Comparison of ENCODE assay signal across 8 cellular contexts in the genomic region with DNA sequence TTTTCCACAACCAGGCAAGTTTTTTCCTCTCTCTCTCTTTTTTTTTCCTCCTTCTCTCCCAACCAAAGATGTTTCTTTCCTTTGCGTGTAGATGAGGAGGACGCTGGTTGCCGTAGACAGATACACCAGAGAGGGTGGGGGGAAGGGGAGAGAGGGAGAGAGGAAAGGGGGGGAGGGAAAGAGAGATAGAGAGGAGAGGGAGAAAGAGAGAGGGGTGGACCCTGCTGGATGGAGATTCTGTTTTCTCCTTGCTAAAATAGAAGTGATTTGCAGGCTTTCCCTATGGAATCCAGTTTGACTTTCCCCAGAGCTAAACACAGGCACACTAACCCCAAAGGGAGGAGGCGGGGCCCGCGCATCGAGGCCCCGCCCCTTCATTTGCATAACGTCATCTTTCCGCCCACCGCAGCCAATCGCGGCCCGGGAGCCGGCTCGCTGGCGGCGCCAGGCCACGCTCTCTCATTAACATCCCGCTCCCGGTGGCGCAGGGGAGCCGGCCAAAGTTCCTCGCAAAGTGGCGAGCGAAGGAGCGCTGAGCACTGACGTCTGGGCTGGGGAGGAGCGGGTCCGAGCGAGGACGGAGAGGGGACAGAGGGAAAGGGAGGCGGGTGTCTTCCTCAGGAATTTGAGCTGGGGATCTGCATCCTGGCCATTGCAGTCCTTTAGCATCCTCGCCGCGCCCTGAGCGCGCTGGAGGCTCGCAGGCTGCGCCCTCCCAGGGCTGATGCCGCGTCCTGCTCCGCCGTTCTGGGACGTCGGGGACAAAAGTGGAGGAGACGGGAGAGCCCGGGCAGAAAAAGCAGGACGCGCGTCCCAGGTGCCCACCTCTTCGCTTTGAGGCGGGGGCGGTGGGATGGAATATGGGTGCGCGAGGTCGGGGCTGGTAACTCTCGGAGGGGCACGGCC. TPM values are rescaled to one million over a fixed set of nuclear protein-coding genes. Genes with fewer than 3 reads are reported as not detected.
DNase-seq lines count a peak whose midpoint lies in the region; ATAC-seq, FAIRE-seq and TF ChIP-seq lines count a peak whose summit lies in the region.

No MANE protein-coding gene starts in this region.

- peak overlapping the region; percentile 79 for H3K4me2 ChIP-seq in GM12878 (ENCODE audit: control insufficient read depth, insufficient read depth)

- RAD21 ChIA-PET in GM12878 (lab: Charles Lee; ENCODE audit: unreplicated experiment) = interaction anchor here (0.7 to 4.5 kb wide), 11 partner anchors 8 to 403 kb away, joined by 3 to 50 read pairs (median 6); no protein-coding TSS in a partner anchor

- peak; percentile 70 for FAIRE-seq in GM12878 (lab: Jason Lieb, UNC)

- H3K9me3 ChIP-seq in HEK293 (ENCODE audit: control insufficient read depth, insufficient read depth, low read depth, low read length) = no peaks in the 10 kb centered on the region
- H3K9me3 ChIP-seq in GM12878 (replicated peaks; ENCODE audit: control insufficient read depth, insufficient read depth, low read length) = no peaks in the 10 kb centered on the region
- H3K9me3 ChIP-seq in iPS DF 6.9 (ENCODE audit: control insufficient read depth, insufficient read depth, low read length) = no peaks in the 10 kb centered on the region
- H3K9me3 ChIP-seq in gastrocnemius medialis = no peaks in the 10 kb centered on the region

- 1% methylated on average over 52 of the region's 59 CpGs for WGBS in GM12878 (ENCODE audit: insufficient coverage, insufficient replicate concordance, low lambda C conversion rate, missing lambda C conversion rate)
- no CpG with 5 or more reads among the region's 59 CpGs for WGBS in iPS DF 6.9 (ENCODE audit: insufficient coverage, insufficient read length)

- H3K36me3 ChIP-seq in HEK293 (ENCODE audit: control insufficient read depth in 2 of 2, insufficient read depth in 1 of 2, low read length in 2 of 2) (no peaks in the 10 kb centered on the region), GM12878 (ENCODE audit: control insufficient read depth in 2 of 2, insufficient read depth in 2 of 2, low read length in 1 of 2) (no peaks in the 10 kb centered on the region), iPS DF 6.9 (ENCODE audit: control insufficient read depth, insufficient read depth, low read length) (no peaks in the 10 kb centered on the region), gastrocnemius medialis (no peaks in the 10 kb centered on the region)

- in situ Hi-C loops in GM12878 (cut with MboI) (loop anchor here (10.0 kb wide), 1 partner anchor 1025 kb away; no protein-coding TSS in a partner anchor), gastrocnemius medialis (cut with MboI; ENCODE audit: low sequenced_read_pairs in 4 of 4) (loop anchor here (10.0 to 25.0 kb wide), 6 partner anchors 405 to 1288 kb away; no protein-coding TSS in a partner anchor)

- no peaks in the 10 kb centered on the region for H3K9me3 Mint-ChIP-seq in T-helper 2 cell treated with Interferon-gamma antibody and Interleukin-4, amounts not matched to agents 5 μg/mL and 100 μg/mL, for 36 hours

- H3K4me3 ChIP-seq in HEK293 (ENCODE audit: low read depth, low read length) (peak overlapping the region; percentile 59), GM12878 (peak overlapping the region; percentile 67), iPS DF 6.9 (ENCODE audit: low read length) (peak overlapping the region; percentile 34; the same call in 1 of the 2 replicates), gastrocnemius medialis (peak overlapping the region; percentile 47 to 81 (median 58))

- peak; percentile 82 for DNase-seq in GM04503 (ENCODE audit: low read depth)
- DNase-seq in NCI-H1048 (lab: John Stamatoyannopoulos, UW) = peak; percentile 56
- DNase-seq in T-helper 2 cell treated with Interferon-gamma antibody and Interleukin-4, amounts not matched to agents 5 μg/mL and 100 μg/mL, for 36 hours (ENCODE audit: low spot score) = peak; percentile 82
- DNase-seq in GM12878 (ENCODE audit: low read depth, low spot score) = peak; percentile 81
- DNase-seq in iPS DF 6.9 (ENCODE audit: low read depth, low spot score) = no peak
- DNase-seq in gastrocnemius medialis = peak; percentile 74 to 81
- DNase-seq in AML-193 (lab: John Stamatoyannopoulos, UW) = no peak

- TF ChIP-seq POLR2A in GM12878 (IDR thresholded peaks at IDR 0.05; ENCODE audit: low read depth, low read length) (peak; percentile 93), gastrocnemius medialis (IDR thresholded peaks at IDR 0.05) (peak; percentile 71 to 91)

- TF ChIP-seq EP300 in GM12878 (IDR thresholded peaks at IDR 0.05; ENCODE audit: borderline replicate concordance in 1 of 2, control insufficient read depth in 1 of 2, low read depth in 2 of 2, low read length in 2 of 2) = peak in 1 of 2 experiments; percentile 1; a peak in 2 of 4 replicates

- no peak for TF ChIP-seq RAD21 in GM12878 (IDR thresholded peaks at IDR 0.05; ENCODE audit: insufficient read depth, low read depth, low read length)

- H3K27ac Mint-ChIP-seq in T-helper 2 cell treated with Interferon-gamma antibody and Interleukin-4, amounts not matched to agents 5 μg/mL and 100 μg/mL, for 36 hours = peak overlapping the region; percentile 38

- POLR2A ChIA-PET in HEK293 (lab: Yijun Ruan, JAX) = interaction anchor here (0.5 to 0.7 kb wide), 2 partner anchors 730 to 1319 kb away, joined by 3 read pairs; a partner anchor contains a TSS
- POLR2A ChIA-PET in GM12878 (lab: Charles Lee) = interaction anchor here (0.7 to 4.1 kb wide), 8 partner anchors 9 to 404 kb away, joined by 3 to 17 read pairs (median 4); no protein-coding TSS in a partner anchor

- H3K9ac ChIP-seq in GM12878 (ENCODE audit: control insufficient read depth, insufficient read depth, low read length) = peak overlapping the region; percentile 75

- H3K27me3 ChIP-seq in GM12878 (replicated peaks in 1 of 2; ENCODE audit: control insufficient read depth in 2 of 2, insufficient read depth in 2 of 2, low read length in 1 of 2) = no peaks in the 10 kb centered on the region
- H3K27me3 ChIP-seq in iPS DF 6.9 (ENCODE audit: control insufficient read depth, insufficient read depth, low read length) = peaks cover 81% of the 10 kb centered on the region
- H3K27me3 ChIP-seq in gastrocnemius medialis = peaks cover 35 to 71% (median 52%) of the 10 kb centered on the region in 3 donors

- peaks cover 58% of the 10 kb centered on the region for H3K79me2 ChIP-seq in GM12878 (ENCODE audit: control insufficient read depth, insufficient read depth, low read length)

- BruUV-seq in GM12878 (replicated peaks; lab: Mats Ljungman, UMichigan) = TSS peak; percentile 83

- H3K27ac ChIP-seq in HEK293 (ENCODE audit: extremely low read depth, low read depth, low read length) = peak overlapping the region; percentile 59
- H3K27ac ChIP-seq in GM12878 (ENCODE audit: control insufficient read depth, insufficient read depth) = peak overlapping the region; percentile 67
- H3K27ac ChIP-seq in iPS DF 6.9 (ENCODE audit: low read length) = no peak overlapping the region
- H3K27ac ChIP-seq in gastrocnemius medialis = peak overlapping the region; percentile 79 to 85 (median 80)

- H4K20me1 ChIP-seq in GM12878 (ENCODE audit: control insufficient read depth, insufficient read depth) = no peaks in the 10 kb centered on the region

- ATAC-seq in GM12878 = peak; percentile 58
- ATAC-seq in gastrocnemius medialis = peak; percentile 84 to 94

- H3K4me1 ChIP-seq in HEK293 (ENCODE audit: control insufficient read depth, insufficient read depth, low read length) (0 out of 2 replicates have a peak, but pooled peaks cover 5% of the 10 kb centered on the region), GM12878 (ENCODE audit: control insufficient read depth, insufficient read depth, low read length) (peaks cover 5% of the 10 kb centered on the region), iPS DF 6.9 (ENCODE audit: control insufficient read depth, insufficient read depth, low read length) (peaks cover 7% of the 10 kb centered on the region), gastrocnemius medialis (peaks cover 0 to 5% of the 10 kb centered on the region in 2 donors)

- H3K4me1 Mint-ChIP-seq in T-helper 2 cell treated with Interferon-gamma antibody and Interleukin-4, amounts not matched to agents 5 μg/mL and 100 μg/mL, for 36 hours (ENCODE audit: low read depth) = peaks cover 28% of the 10 kb centered on the region

- intact Hi-C loops in GM12878 (cut with micrococcal nuclease; ENCODE audit: unreplicated experiment) (loop anchor here (2.0 to 10.0 kb wide), 3 partner anchors 145 to 705 kb away; no protein-coding TSS in a partner anchor), gastrocnemius medialis (cut with DNase I; ENCODE audit: low total_unique reads) (loop anchor here (10.0 kb wide), 2 partner anchors 635 to 1275 kb away; no protein-coding TSS in a partner anchor)

- SMC1A ChIA-PET in GM12878 (lab: Charles Lee; ENCODE audit: uncharacterized antibody, unreplicated experiment) = interaction anchor here (0.7 to 4.6 kb wide), 14 partner anchors 8 to 404 kb away, joined by 3 to 51 read pairs (median 6); no protein-coding TSS in a partner anchor

- H2AFZ ChIP-seq in GM12878 (ENCODE audit: control insufficient read depth, low read depth, low read length) = peak overlapping the region; percentile 46

- TF ChIP-seq CTCF in HEK293 (tag by site-specific recombination; IDR thresholded peaks at IDR 0.05) (peak; percentile 64; the same call in 1 of the 2 replicates), GM12878 (IDR thresholded peaks at IDR 0.05 in 2 of 3, conservative IDR thresholded peaks at IDR 0.05 in 1 of 3; ENCODE audit: control insufficient read depth in 2 of 3, extremely low read depth in 1 of 3, insufficient read depth in 1 of 3, low read depth in 3 of 3, low read length in 3 of 3) (no peak), gastrocnemius medialis (IDR thresholded peaks at IDR 0.05 in 4 of 5, conservative IDR thresholded peaks at IDR 0.05 in 1 of 5) (no peak)

- peaks cover 85% of the 10 kb centered on the region for H3K27me3 Mint-ChIP-seq in T-helper 2 cell treated with Interferon-gamma antibody and Interleukin-4, amounts not matched to agents 5 μg/mL and 100 μg/mL, for 36 hours (ENCODE audit: low read depth)

- H3K4me3 Mint-ChIP-seq in T-helper 2 cell treated with Interferon-gamma antibody and Interleukin-4, amounts not matched to agents 5 μg/mL and 100 μg/mL, for 36 hours = peak overlapping the region; percentile 83

- CTCF ChIA-PET in HEK293 (lab: Yijun Ruan, JAX) (interaction anchor here (0.6 to 4.1 kb wide), 7 partner anchors 32 to 1025 kb away, joined by 3 to 22 read pairs (median 3); no protein-coding TSS in a partner anchor), GM12878 (lab: Yijun Ruan, JAX) (interaction anchor here (0.5 to 2.7 kb wide), 8 partner anchors 67 to 925 kb away, joined by 3 to 33 read pairs (median 4); no protein-coding TSS in a partner anchor)

- no peaks in the 10 kb centered on the region for H3K36me3 Mint-ChIP-seq in T-helper 2 cell treated with Interferon-gamma antibody and Interleukin-4, amounts not matched to agents 5 μg/mL and 100 μg/mL, for 36 hours (ENCODE audit: low read depth)

RNA-seq across cellular contexts. Expression of a gene that starts 0.6 kb away (rescaled TPM):
- 128 and 147 TPM in 2 replicates for total RNA-seq in GM12878 (2013; cell fraction: nucleolus; rRNA removed)
- total RNA-seq in GM12878 (2014; rRNA removed) (4.2 and 4.8 TPM in 2 replicates), GM12878 (2014; rRNA removed; fragmentation: Illumina TruSeq; extraction: Trizol) (6.5 TPM in 2 replicates), GM12878 (2021) (18.6 and 19.0 TPM in 2 replicates), gastrocnemius medialis (10 to 100 TPM in 1 of 4 donors, 1 to 10 TPM in 3; 4.9 to 12.0 (median 7.1) TPM)
- 2.0 TPM for polyA plus RNA-seq in GM12878 (2011; ENCODE audit: low read depth)
- polyA plus RNA-seq in GM12878 (2011; rRNA removed) (14.3 and 23.8 TPM in 2 replicates), GM12878 (2014; fragmentation: Illumina TruSeq; extraction: Trizol) (6.1 and 6.5 TPM in 2 replicates), GM12878 (2014; fragmentation: Nextera tagmentation; extraction: Ambion mirVana) (1 to 10 TPM; 5.6 to 7.5 TPM), GM12878 (2014; rRNA removed) (3.3 and 3.5 TPM in 2 replicates), GM12878 (2016; fragmentation: Nextera tagmentation; extraction: Ambion mirVana) (10 to 100 TPM; 10.2 to 16.0 TPM)
- polyA plus RNA-seq in GM12878 (2011; cell fraction: cytosol; rRNA removed) = 13.7 and 18.6 TPM in 2 replicates
- polyA plus RNA-seq in GM12878 (2011; cell fraction: nucleus; rRNA removed) = 32.5 and 40.8 TPM in 2 replicates
- 5.2 and 5.7 TPM in 2 replicates for polyA plus RNA-seq in GM12878 (2012)
- polyA minus RNA-seq in GM12878 (2011; rRNA and poly(A)+ RNA removed) = 90.8 and 96.0 TPM in 2 replicates
- 18.4 and 27.9 TPM in 2 replicates for polyA minus RNA-seq in GM12878 (2011; cell fraction: cytosol; rRNA and poly(A)+ RNA removed)
- 54.5 and 82.3 TPM in 2 replicates for polyA minus RNA-seq in GM12878 (2011; cell fraction: nucleus; rRNA and poly(A)+ RNA removed)

Comparison
In these comparisons a context has a peak if more than half of its experiments do, and no peak if none do; other contexts are left out.
1. DNase-seq: peak in GM04503 (single experiment), NCI-H1048 (single experiment), T-helper 2 cell treated with Interferon-gamma antibody and Interleukin-4, amounts not matched to agents 5 μg/mL and 100 μg/mL, for 36 hours (single experiment), GM12878 (single experiment) and gastrocnemius medialis (2 of 2); none in iPS DF 6.9 (single experiment) and AML-193 (0 of 2).
2. Peak in every context shown above with its lines, with median percentiles within 50 percentile points of each other: H3K4me3 ChIP-seq.